9 cellular contexts compared by ENCODE assay signal in genomic region chr1:110212165-110213142, GRCh38. TPM values are rescaled to one million over a fixed set of nuclear protein-coding genes. Genes with fewer than 3 reads are reported as not detected.
DNase-seq lines count a peak whose midpoint lies in the region; ATAC-seq and TF ChIP-seq lines count a peak whose summit lies in the region.
"Had no signal": no experiment of that assay in that cellular context is flagged by ENCODE, and none has a peak within 500 bp of the region (broad histone marks: within the 10 kb centered on the region; RNA-seq: fewer than 3 reads in every experiment).

No MANE protein-coding gene starts in this region.

- H3K27me3 Mint-ChIP-seq in activated CD4-positive, alpha-beta T cell treated with anti-CD3 and anti-CD28 coated beads, Interleukin-2, amount 10 ng/mL, durations not matched to agents 24 days and 14 days, result peaks cover 7% of the 10 kb centered on the region
- peaks cover 9% of the 10 kb centered on the region for H3K27me3 Mint-ChIP-seq in activated CD4-positive, alpha-beta memory T cell treated with anti-CD3 and anti-CD28 coated beads, Interleukin-2, amount 10 ng/mL, durations not matched to agents 7 days and 5 days
- H3K27me3 Mint-ChIP-seq in immature natural killer cell (ENCODE audit: low read depth in 3 of 3), result peaks cover 8 to 15% (median 12%) of the 10 kb centered on the region in 3 donors

- no peak for TF ChIP-seq EP300 in suprapubic skin (IDR thresholded peaks at IDR 0.05)

- POLR2A ChIA-PET in activated CD4-positive, alpha-beta memory T cell treated with anti-CD3 and anti-CD28 coated beads, Interleukin-2, amount 10 ng/mL, durations not matched to agents 7 days and 5 days (lab: Charles Lee), result interaction anchor here (0.7 to 8.0 kb wide), 6 partner anchors 9 to 196 kb away, joined by 3 to 142 read pairs (median 5); partner anchors contain the start of genes LAMTOR5 and RBM15
- POLR2A ChIA-PET in RWPE1 (lab: Yijun Ruan, JAX; ENCODE audit: low non-redundant PET), result no interaction called here

- H3K4me1 Mint-ChIP-seq in activated CD4-positive, alpha-beta T cell treated with anti-CD3 and anti-CD28 coated beads, Interleukin-2, amount 10 ng/mL, durations not matched to agents 24 days and 14 days, result peaks cover 48% of the 10 kb centered on the region
- H3K4me1 Mint-ChIP-seq in activated CD4-positive, alpha-beta memory T cell treated with anti-CD3 and anti-CD28 coated beads, Interleukin-2, amount 10 ng/mL, durations not matched to agents 7 days and 5 days, result peaks cover 55% of the 10 kb centered on the region
- H3K4me1 Mint-ChIP-seq in immature natural killer cell, result peaks cover 18 to 19% of the 10 kb centered on the region in 2 donors

- H3K36me3 Mint-ChIP-seq in activated CD4-positive, alpha-beta T cell treated with anti-CD3 and anti-CD28 coated beads, Interleukin-2, amount 10 ng/mL, durations not matched to agents 24 days and 14 days (ENCODE audit: low read depth), result peaks cover 10% of the 10 kb centered on the region
- peaks cover 3% of the 10 kb centered on the region for H3K36me3 Mint-ChIP-seq in activated CD4-positive, alpha-beta memory T cell treated with anti-CD3 and anti-CD28 coated beads, Interleukin-2, amount 10 ng/mL, durations not matched to agents 7 days and 5 days (ENCODE audit: low read depth)
- no peaks in the 10 kb centered on the region for H3K36me3 Mint-ChIP-seq in immature natural killer cell

- H3K9me3 ChIP-seq in suprapubic skin, result no peaks in the 10 kb centered on the region

- no peak for TF ChIP-seq POLR2A in suprapubic skin (IDR thresholded peaks at IDR 0.05)

- peak overlapping the region; percentile 85 for H3K4me3 Mint-ChIP-seq in activated CD4-positive, alpha-beta T cell treated with anti-CD3 and anti-CD28 coated beads, Interleukin-2, amount 10 ng/mL, durations not matched to agents 24 days and 14 days
- H3K4me3 Mint-ChIP-seq in activated CD4-positive, alpha-beta memory T cell treated with anti-CD3 and anti-CD28 coated beads, Interleukin-2, amount 10 ng/mL, durations not matched to agents 7 days and 5 days, result peak overlapping the region; percentile 67
- H3K4me3 Mint-ChIP-seq in immature natural killer cell, result peak overlapping the region; percentile 67 to 70 (median 68)

- no peak for TF ChIP-seq CTCF in suprapubic skin (IDR thresholded peaks at IDR 0.05)
- TF ChIP-seq CTCF in RWPE1 (conservative IDR thresholded peaks at IDR 0.05; ENCODE audit: low read depth), result no peak

- H3K4me1 ChIP-seq in suprapubic skin, result peaks cover 51% of the 10 kb centered on the region

- H3K27ac Mint-ChIP-seq in activated CD4-positive, alpha-beta T cell treated with anti-CD3 and anti-CD28 coated beads, Interleukin-2, amount 10 ng/mL, durations not matched to agents 24 days and 14 days, result peak overlapping the region; percentile 71
- H3K27ac Mint-ChIP-seq in activated CD4-positive, alpha-beta memory T cell treated with anti-CD3 and anti-CD28 coated beads, Interleukin-2, amount 10 ng/mL, durations not matched to agents 7 days and 5 days, result no peak overlapping the region
- H3K27ac Mint-ChIP-seq in immature natural killer cell, result peak overlapping the region in 1 of 6 donors; percentile 61

- H3K27me3 ChIP-seq in suprapubic skin, result no peaks in the 10 kb centered on the region

- CTCF ChIA-PET in activated CD4-positive, alpha-beta memory T cell treated with anti-CD3 and anti-CD28 coated beads, Interleukin-2, amount 10 ng/mL, durations not matched to agents 7 days and 5 days (lab: Charles Lee), result interaction anchor here (0.8 to 7.1 kb wide), 4 partner anchors 9 to 200 kb away, joined by 3 to 234 read pairs (median 8); no protein-coding TSS in a partner anchor
- CTCF ChIA-PET in RWPE1 (lab: Yijun Ruan, JAX), result interaction anchor here (0.8 to 13.5 kb wide), 4 partner anchors 99 to 323 kb away, joined by 3 to 265 read pairs (median 4); partner anchors contain the start of gene RBM15

- no peaks in the 10 kb centered on the region for H3K36me3 ChIP-seq in suprapubic skin

- no peaks in the 10 kb centered on the region for H3K9me3 Mint-ChIP-seq in activated CD4-positive, alpha-beta T cell treated with anti-CD3 and anti-CD28 coated beads, Interleukin-2, amount 10 ng/mL, durations not matched to agents 24 days and 14 days
- H3K9me3 Mint-ChIP-seq in activated CD4-positive, alpha-beta memory T cell treated with anti-CD3 and anti-CD28 coated beads, Interleukin-2, amount 10 ng/mL, durations not matched to agents 7 days and 5 days, result no peaks in the 10 kb centered on the region
- peaks cover 0 to 1% (median 0%) of the 10 kb centered on the region in 6 donors for H3K9me3 Mint-ChIP-seq in immature natural killer cell

- WGBS in suprapubic skin, result 64% methylated on average over 16 of the region's 21 CpGs

- ATAC-seq in GM21825 (IDR thresholded peaks at IDR 0.05; ENCODE audit: unreplicated experiment) (no peak), HG02623 (IDR thresholded peaks at IDR 0.05; ENCODE audit: unreplicated experiment) (no peak)

- no peak for DNase-seq in activated CD4-positive, alpha-beta T cell treated with anti-CD3 and anti-CD28 coated beads, Interleukin-2, amount 10 ng/mL, durations not matched to agents 24 days and 14 days
- no peak for DNase-seq in activated CD4-positive, alpha-beta T cell treated with anti-CD3 and anti-CD28 coated beads, Interleukin-2, amount 50 U/mL, for 4 hours
- DNase-seq in activated CD4-positive, alpha-beta memory T cell treated with anti-CD3 and anti-CD28 coated beads, Interleukin-2, amount 10 ng/mL, durations not matched to agents 7 days and 5 days, result no peak
- DNase-seq in immature natural killer cell (no peak), suprapubic skin (ENCODE audit: low spot score in 2 of 2) (no peak), RWPE1 (ENCODE audit: low spot score) (no peak)

- H3K4me3 ChIP-seq in suprapubic skin, result peak overlapping the region; percentile 88

- H3K27ac ChIP-seq in suprapubic skin (no peak overlapping the region), RWPE1 (no peak overlapping the region)
- H3K27ac ChIP-seq: C4-2B had no signal

- intact Hi-C loops in activated CD4-positive, alpha-beta T cell treated with anti-CD3 and anti-CD28 coated beads, Interleukin-2, amount 10 ng/mL, durations not matched to agents 24 days and 14 days (cut with micrococcal nuclease), result no loop called here

RNA-seq across cellular contexts. Expression of gene KCNC4, which starts 2.3 kb away (rescaled TPM):
- 19.5 and 20.0 TPM in 2 replicates for total RNA-seq in activated CD4-positive, alpha-beta T cell treated with anti-CD3 and anti-CD28 coated beads, Interleukin-2, amount 10 ng/mL, durations not matched to agents 24 days and 14 days
- 1 to 10 TPM; 6.8 to 8.1 TPM for total RNA-seq in activated CD4-positive, alpha-beta memory T cell treated with anti-CD3 and anti-CD28 coated beads, Interleukin-2, amount 10 ng/mL, durations not matched to agents 7 days and 5 days
- polyA plus RNA-seq in immature natural killer cell, result under 1 TPM; 0.18 to 0.48 (median 0.47) TPM
- 10 to 100 TPM in 1 of 4 donors, 1 to 10 TPM in 3; 4.5 to 15.8 (median 7.4) TPM for total RNA-seq in suprapubic skin
